ENCODE assay signal across 1 cellular context in genomic region chr1:2148691-2149090, GRCh38.
TF ChIP-seq lines count a peak whose summit lies in the region.

No MANE protein-coding gene starts in this region.

TF ChIP-seq in K562, 482 proteins besides CTCF, POLR2A, EP300 and RAD21 (continued from another document):
- TF ChIP-seq ZBTB12 (CRISPR knock-in tag; IDR thresholded peaks at IDR 0.05) = no peak
- TF ChIP-seq PYGO2 (tag; IDR thresholded peaks at IDR 0.05) = no peak
- TF ChIP-seq ZNF639 (CRISPR knock-in tag; conservative IDR thresholded peaks at IDR 0.05 in 1 of 2, IDR thresholded peaks at IDR 0.05 in 1 of 2) = no peak
- no peak for TF ChIP-seq LEF1 (IDR thresholded peaks at IDR 0.05)
- TF ChIP-seq BRD4 (IDR thresholded peaks at IDR 0.05) = no peak
